Comparison of ENCODE assay signal across 29 cellular contexts in genomic region chr10:103528551-103528950, GRCh38. TPM values are rescaled to one million over a fixed set of nuclear protein-coding genes. Genes with fewer than 3 reads are reported as not detected.
"Had no signal": no experiment of that assay in that cellular context is flagged by ENCODE, and none has a peak within 500 bp of the region (broad histone marks: within the 10 kb centered on the region; RNA-seq: fewer than 3 reads in every experiment).

No MANE protein-coding gene starts in this region.

- DNase-seq: activated B cell treated with CpG ODN at 0.5 μM for 24 hours; activated CD4-positive, alpha-beta T cell treated with anti-CD3 and anti-CD28 coated beads for 1 hour; activated CD4-positive, alpha-beta T cell treated with anti-CD3 and anti-CD28 coated beads, Interleukin-2, amount 10 ng/mL, durations not matched to agents 24 days and 14 days; activated CD4-positive, alpha-beta T cell treated with anti-CD3 and anti-CD28 coated beads, Interleukin-2, amount 50 U/mL, for 48 hours; activated CD8-positive, alpha-beta memory T cell treated with anti-CD3 and anti-CD28 coated beads, Interleukin-2, amount 10 ng/mL, durations not matched to agents 7 days and 5 days; activated naive CD4-positive, alpha-beta T cell treated with anti-CD3 and anti-CD28 coated beads for 36 hours; activated T-cell treated with anti-CD3 and anti-CD28 coated beads, Interleukin-2, amount 50 U/mL, for 4 hours; amygdala; central memory CD4-positive, alpha-beta T cell; KG1; NCI-H1092; NCI-H1417; NCI-H1694; NCI-H2029; NCI-H2107; NCI-H2171 treated with DMSO at 0.1 percent for 48 hours; NCI-H345; NCI-H510A; NCI-H526 treated with DMSO at 0.1 percent for 48 hours; NCI-H82; SIG-M5; T-helper 17 cell; T-helper 9 cell had no signal

- ATAC-seq: activated CD8-positive, alpha-beta memory T cell treated with anti-CD3 and anti-CD28 coated beads, Interleukin-2, amount 10 ng/mL, durations not matched to agents 7 days and 5 days; activated T-cell treated with anti-CD3 and anti-CD28 coated beads, Interleukin-2, amount 50 U/mL, for 4 hours; T-helper 17 cell had no signal

- H3K4me3 Mint-ChIP-seq: activated B cell treated with CpG ODN at 0.5 μM for 24 hours; activated CD4-positive, alpha-beta T cell treated with anti-CD3 and anti-CD28 coated beads, Interleukin-2, amount 10 ng/mL, durations not matched to agents 24 days and 14 days; activated CD8-positive, alpha-beta memory T cell treated with anti-CD3 and anti-CD28 coated beads, Interleukin-2, amount 10 ng/mL, durations not matched to agents 7 days and 5 days; activated naive CD4-positive, alpha-beta T cell treated with anti-CD3 and anti-CD28 coated beads for 36 hours; activated naive CD8-positive, alpha-beta T cell; activated T-cell treated with anti-CD3 and anti-CD28 coated beads, Interleukin-2, amount 50 U/mL, for 4 hours; T-helper 17 cell had no signal

- FAIRE-seq: astrocyte, RCC 7860, TTC549 had no signal

- H3K4me1 Mint-ChIP-seq: activated B cell treated with CpG ODN at 0.5 μM for 24 hours; activated CD4-positive, alpha-beta T cell treated with anti-CD3 and anti-CD28 coated beads, Interleukin-2, amount 10 ng/mL, durations not matched to agents 24 days and 14 days; activated CD8-positive, alpha-beta memory T cell treated with anti-CD3 and anti-CD28 coated beads, Interleukin-2, amount 10 ng/mL, durations not matched to agents 7 days and 5 days; T-helper 17 cell had no signal

- H3K36me3 Mint-ChIP-seq: activated CD8-positive, alpha-beta memory T cell treated with anti-CD3 and anti-CD28 coated beads, Interleukin-2, amount 10 ng/mL, durations not matched to agents 7 days and 5 days had no signal

- H3K27ac Mint-ChIP-seq: activated B cell treated with CpG ODN at 0.5 μM for 24 hours; activated CD4-positive, alpha-beta T cell treated with anti-CD3 and anti-CD28 coated beads, Interleukin-2, amount 10 ng/mL, durations not matched to agents 24 days and 14 days; activated CD8-positive, alpha-beta memory T cell treated with anti-CD3 and anti-CD28 coated beads, Interleukin-2, amount 10 ng/mL, durations not matched to agents 7 days and 5 days; activated naive CD4-positive, alpha-beta T cell treated with anti-CD3 and anti-CD28 coated beads for 36 hours; activated naive CD8-positive, alpha-beta T cell; T-helper 17 cell had no signal

RNA-seq across cellular contexts. Expression of gene CALHM3, which starts 49.5 kb away (rescaled TPM):
- total RNA-seq: activated B cell treated with CpG ODN at 0.5 μM for 24 hours; activated CD4-positive, alpha-beta T cell treated with anti-CD3 and anti-CD28 coated beads, Interleukin-2, amount 10 ng/mL, durations not matched to agents 24 days and 14 days; activated CD8-positive, alpha-beta memory T cell treated with anti-CD3 and anti-CD28 coated beads, Interleukin-2, amount 10 ng/mL, durations not matched to agents 7 days and 5 days; activated naive CD4-positive, alpha-beta T cell treated with anti-CD3 and anti-CD28 coated beads for 36 hours; activated T-cell treated with anti-CD3 and anti-CD28 coated beads, Interleukin-2, amount 50 U/mL, for 4 hours; astrocyte; LHCN-M2; OCI-LY7; T-helper 17 cell had no signal
